1 cellular context compared by ENCODE assay signal in the genomic region with DNA sequence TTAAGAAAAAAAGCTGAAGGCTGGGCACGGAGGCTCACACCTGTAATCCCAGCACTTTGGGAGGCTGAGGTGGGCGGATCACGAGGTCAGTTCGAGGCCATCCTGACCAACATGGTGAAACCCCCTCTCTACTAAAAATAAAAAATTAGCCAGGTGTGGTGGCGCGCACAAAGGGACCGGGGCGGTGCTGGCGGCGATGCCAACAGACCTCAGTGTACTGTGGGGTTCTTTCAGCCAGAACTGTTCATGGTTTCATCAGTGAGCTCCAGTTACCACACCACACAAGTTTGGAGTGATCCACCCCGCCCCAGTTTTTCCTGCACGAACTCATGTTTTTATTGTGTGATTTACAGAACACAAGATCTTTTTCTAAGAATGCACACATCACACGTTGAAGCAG.
TF ChIP-seq lines count a peak whose summit lies in the region.

No MANE protein-coding gene starts in this region.

TF ChIP-seq in GM23338, 12 proteins besides CTCF, POLR2A, EP300 and RAD21 (continued from another document):
- TF ChIP-seq, protein P1, sequence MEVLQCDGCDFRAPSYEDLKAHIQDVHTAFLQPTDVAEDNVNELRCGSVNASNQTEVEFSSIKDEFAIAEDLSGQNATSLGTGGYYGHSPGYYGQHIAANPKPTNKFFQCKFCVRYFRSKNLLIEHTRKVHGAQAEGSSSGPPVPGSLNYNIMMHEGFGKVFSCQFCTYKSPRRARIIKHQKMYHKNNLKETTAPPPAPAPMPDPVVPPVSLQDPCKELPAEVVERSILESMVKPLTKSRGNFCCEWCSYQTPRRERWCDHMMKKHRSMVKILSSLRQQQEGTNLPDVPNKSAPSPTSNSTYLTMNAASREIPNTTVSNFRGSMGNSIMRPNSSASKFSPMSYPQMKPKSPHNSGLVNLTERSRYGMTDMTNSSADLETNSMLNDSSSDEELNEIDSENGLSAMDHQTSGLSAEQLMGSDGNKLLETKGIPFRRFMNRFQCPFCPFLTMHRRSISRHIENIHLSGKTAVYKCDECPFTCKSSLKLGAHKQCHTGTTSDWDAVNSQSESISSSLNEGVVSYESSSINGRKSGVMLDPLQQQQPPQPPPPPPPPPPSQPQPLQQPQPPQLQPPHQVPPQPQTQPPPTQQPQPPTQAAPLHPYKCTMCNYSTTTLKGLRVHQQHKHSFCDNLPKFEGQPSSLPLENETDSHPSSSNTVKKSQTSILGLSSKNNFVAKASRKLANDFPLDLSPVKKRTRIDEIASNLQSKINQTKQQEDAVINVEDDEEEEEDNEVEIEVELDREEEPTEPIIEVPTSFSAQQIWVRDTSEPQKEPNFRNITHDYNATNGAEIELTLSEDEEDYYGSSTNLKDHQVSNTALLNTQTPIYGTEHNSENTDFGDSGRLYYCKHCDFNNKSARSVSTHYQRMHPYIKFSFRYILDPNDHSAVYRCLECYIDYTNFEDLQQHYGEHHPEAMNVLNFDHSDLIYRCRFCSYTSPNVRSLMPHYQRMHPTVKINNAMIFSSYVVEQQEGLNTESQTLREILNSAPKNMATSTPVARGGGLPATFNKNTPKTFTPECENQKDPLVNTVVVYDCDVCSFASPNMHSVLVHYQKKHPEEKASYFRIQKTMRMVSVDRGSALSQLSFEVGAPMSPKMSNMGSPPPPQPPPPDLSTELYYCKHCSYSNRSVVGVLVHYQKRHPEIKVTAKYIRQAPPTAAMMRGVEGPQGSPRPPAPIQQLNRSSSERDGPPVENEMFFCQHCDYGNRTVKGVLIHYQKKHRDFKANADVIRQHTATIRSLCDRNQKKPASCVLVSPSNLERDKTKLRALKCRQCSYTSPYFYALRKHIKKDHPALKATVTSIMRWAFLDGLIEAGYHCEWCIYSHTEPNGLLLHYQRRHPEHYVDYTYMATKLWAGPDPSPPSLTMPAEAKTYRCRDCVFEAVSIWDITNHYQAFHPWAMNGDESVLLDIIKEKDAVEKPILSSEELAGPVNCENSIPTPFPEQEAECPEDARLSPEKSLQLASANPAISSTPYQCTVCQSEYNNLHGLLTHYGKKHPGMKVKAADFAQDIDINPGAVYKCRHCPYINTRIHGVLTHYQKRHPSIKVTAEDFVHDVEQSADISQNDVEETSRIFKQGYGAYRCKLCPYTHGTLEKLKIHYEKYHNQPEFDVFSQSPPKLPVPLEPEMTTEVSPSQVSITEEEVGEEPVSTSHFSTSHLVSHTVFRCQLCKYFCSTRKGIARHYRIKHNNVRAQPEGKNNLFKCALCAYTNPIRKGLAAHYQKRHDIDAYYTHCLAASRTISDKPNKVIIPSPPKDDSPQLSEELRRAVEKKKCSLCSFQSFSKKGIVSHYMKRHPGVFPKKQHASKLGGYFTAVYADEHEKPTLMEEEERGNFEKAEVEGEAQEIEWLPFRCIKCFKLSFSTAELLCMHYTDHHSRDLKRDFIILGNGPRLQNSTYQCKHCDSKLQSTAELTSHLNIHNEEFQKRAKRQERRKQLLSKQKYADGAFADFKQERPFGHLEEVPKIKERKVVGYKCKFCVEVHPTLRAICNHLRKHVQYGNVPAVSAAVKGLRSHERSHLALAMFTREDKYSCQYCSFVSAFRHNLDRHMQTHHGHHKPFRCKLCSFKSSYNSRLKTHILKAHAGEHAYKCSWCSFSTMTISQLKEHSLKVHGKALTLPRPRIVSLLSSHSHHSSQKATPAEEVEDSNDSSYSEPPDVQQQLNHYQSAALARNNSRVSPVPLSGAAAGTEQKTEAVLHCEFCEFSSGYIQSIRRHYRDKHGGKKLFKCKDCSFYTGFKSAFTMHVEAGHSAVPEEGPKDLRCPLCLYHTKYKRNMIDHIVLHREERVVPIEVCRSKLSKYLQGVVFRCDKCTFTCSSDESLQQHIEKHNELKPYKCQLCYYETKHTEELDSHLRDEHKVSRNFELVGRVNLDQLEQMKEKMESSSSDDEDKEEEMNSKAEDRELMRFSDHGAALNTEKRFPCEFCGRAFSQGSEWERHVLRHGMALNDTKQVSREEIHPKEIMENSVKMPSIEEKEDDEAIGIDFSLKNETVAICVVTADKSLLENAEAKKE (CRISPR knock-in tag; IDR thresholded peaks at IDR 0.05): no peak
- TF ChIP-seq EZH2phosphoT487 (IDR thresholded peaks at IDR 0.05; ENCODE audit: unreplicated experiment) (no peak), REST (IDR thresholded peaks at IDR 0.05; ENCODE audit: unreplicated experiment) (no peak)
TF ChIP-seq in GM23338: peak in this region for 0.
